ENCODE assay signal across 17 cellular contexts in the genomic region with DNA sequence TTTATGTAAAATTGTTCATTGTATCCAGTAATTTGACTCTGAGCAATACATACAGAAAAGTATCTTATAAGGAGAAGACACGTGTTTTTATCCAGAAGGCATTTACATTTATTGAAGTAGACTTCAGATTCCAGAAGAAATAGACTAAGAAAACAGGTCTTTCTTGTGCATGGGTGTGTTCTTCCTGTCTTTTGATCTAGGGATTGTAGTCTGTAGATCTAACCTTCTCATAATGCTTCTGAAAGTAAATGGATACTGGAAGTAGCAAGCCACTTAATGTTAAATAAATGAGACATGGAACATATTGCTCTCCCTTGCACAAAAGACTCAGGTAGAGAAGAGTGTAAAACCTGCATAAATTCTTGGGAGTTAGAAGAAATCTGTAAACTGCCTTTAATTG.
DNase-seq lines count a peak whose midpoint lies in the region; ATAC-seq, FAIRE-seq and TF ChIP-seq lines count a peak whose summit lies in the region.
"Had no signal": no experiment of that assay in that cellular context is flagged by ENCODE, and none has a peak within 500 bp of the region (broad histone marks: within the 10 kb centered on the region; RNA-seq: fewer than 3 reads in every experiment).

No MANE protein-coding gene starts in this region.

- peak; percentile 33 for ATAC-seq in activated naive CD8-positive, alpha-beta T cell treated with anti-CD3 and anti-CD28 coated beads, Interleukin-2, amount 50 U/mL, for 24 hours
- peak; percentile 64 to 68 for ATAC-seq in naive thymus-derived CD8-positive, alpha-beta T cell
- ATAC-seq in body of pancreas, result no peak
- ATAC-seq: GM12878 had no signal

- FAIRE-seq in D721Med (lab: Jason Lieb, UNC), result peak; percentile 91
- FAIRE-seq: GM12878, GM18507 had no signal

- no peak for TF ChIP-seq CTCF in D721Med (IDR thresholded peaks at IDR 0.05; ENCODE audit: insufficient read depth, missing control alignments)
- TF ChIP-seq CTCF in body of pancreas (IDR thresholded peaks at IDR 0.05), result no peak

- intact Hi-C loops in body of pancreas (cut with DNase I), result no loop called here

- POLR2A ChIA-PET in naive thymus-derived CD8-positive, alpha-beta T cell (lab: Charles Lee), result no interaction called here

- no peak overlapping the region for H3K27ac ChIP-seq in body of pancreas
- H3K27ac ChIP-seq: C4-2B, GM23248, HL-60 had no signal

- H3K27me3 ChIP-seq in body of pancreas, result no peaks in the 10 kb centered on the region
- H3K27me3 ChIP-seq: BE2C had no signal

- peaks cover 28% of the 10 kb centered on the region for H3K4me1 Mint-ChIP-seq in activated naive CD8-positive, alpha-beta T cell (ENCODE audit: low read depth)
- peaks cover 13% of the 10 kb centered on the region for H3K4me1 Mint-ChIP-seq in activated naive CD8-positive, alpha-beta T cell treated with anti-CD3 and anti-CD28 coated beads for 36 hours
- peaks cover 16% of the 10 kb centered on the region for H3K4me1 Mint-ChIP-seq in activated naive CD8-positive, alpha-beta T cell treated with anti-CD3 and anti-CD28 coated beads, Interleukin-2, amount 50 U/mL, for 24 hours
- H3K4me1 Mint-ChIP-seq in naive thymus-derived CD8-positive, alpha-beta T cell, result peaks cover 6 to 21% (median 20%) of the 10 kb centered on the region in 4 donors

- H3K27me3 Mint-ChIP-seq in activated naive CD8-positive, alpha-beta T cell, result no peaks in the 10 kb centered on the region
- H3K27me3 Mint-ChIP-seq in activated naive CD8-positive, alpha-beta T cell treated with anti-CD3 and anti-CD28 coated beads for 36 hours, result no peaks in the 10 kb centered on the region
- H3K27me3 Mint-ChIP-seq in activated naive CD8-positive, alpha-beta T cell treated with anti-CD3 and anti-CD28 coated beads, Interleukin-2, amount 50 U/mL, for 24 hours, result no peaks in the 10 kb centered on the region
- no peaks in the 10 kb centered on the region for H3K27me3 Mint-ChIP-seq in naive thymus-derived CD8-positive, alpha-beta T cell

- peak overlapping the region; percentile 35 for H3K4me3 Mint-ChIP-seq in activated naive CD8-positive, alpha-beta T cell
- H3K4me3 Mint-ChIP-seq in activated naive CD8-positive, alpha-beta T cell treated with anti-CD3 and anti-CD28 coated beads for 36 hours, result no peak overlapping the region
- no peak overlapping the region for H3K4me3 Mint-ChIP-seq in activated naive CD8-positive, alpha-beta T cell treated with anti-CD3 and anti-CD28 coated beads, Interleukin-2, amount 50 U/mL, for 24 hours
- peak overlapping the region; percentile 4 to 77 (median 52) for H3K4me3 Mint-ChIP-seq in naive thymus-derived CD8-positive, alpha-beta T cell

- no peaks in the 10 kb centered on the region for H3K9me3 ChIP-seq in body of pancreas
- H3K9me3 ChIP-seq: BE2C had no signal

- H3K36me3 Mint-ChIP-seq in activated naive CD8-positive, alpha-beta T cell, result peaks cover 4% of the 10 kb centered on the region
- peaks cover 2% of the 10 kb centered on the region for H3K36me3 Mint-ChIP-seq in activated naive CD8-positive, alpha-beta T cell treated with anti-CD3 and anti-CD28 coated beads for 36 hours
- no peaks in the 10 kb centered on the region for H3K36me3 Mint-ChIP-seq in activated naive CD8-positive, alpha-beta T cell treated with anti-CD3 and anti-CD28 coated beads, Interleukin-2, amount 50 U/mL, for 24 hours (ENCODE audit: low read depth)
- peaks cover 0 to 3% (median 0%) of the 10 kb centered on the region in 3 donors for H3K36me3 Mint-ChIP-seq in naive thymus-derived CD8-positive, alpha-beta T cell

- H3K4me3 ChIP-seq in body of pancreas, result no peak overlapping the region
- H3K4me3 ChIP-seq: GM12878, GM23248 had no signal

- peaks cover 3% of the 10 kb centered on the region for H3K9me3 Mint-ChIP-seq in activated naive CD8-positive, alpha-beta T cell (ENCODE audit: low read depth)
- peaks cover 2% of the 10 kb centered on the region for H3K9me3 Mint-ChIP-seq in activated naive CD8-positive, alpha-beta T cell treated with anti-CD3 and anti-CD28 coated beads for 36 hours
- peaks cover 7% of the 10 kb centered on the region for H3K9me3 Mint-ChIP-seq in activated naive CD8-positive, alpha-beta T cell treated with anti-CD3 and anti-CD28 coated beads, Interleukin-2, amount 50 U/mL, for 24 hours
- H3K9me3 Mint-ChIP-seq in naive thymus-derived CD8-positive, alpha-beta T cell, result peaks cover 0 to 8% (median 2%) of the 10 kb centered on the region in 9 donors

- 51 to 59% methylated on average over 1 of the region's 1 CpG for WGBS in body of pancreas, 2 donors

- H3K4me1 ChIP-seq in body of pancreas, result no peaks in the 10 kb centered on the region
- H3K4me1 ChIP-seq: BE2C had no signal

- no peak for DNase-seq in activated naive CD8-positive, alpha-beta T cell treated with anti-CD3 and anti-CD28 coated beads for 36 hours
- no peak for DNase-seq in D721Med (ENCODE audit: insufficient read length, low spot score)
- no peak for DNase-seq in activated naive CD8-positive, alpha-beta T cell treated with anti-CD3 and anti-CD28 coated beads, Interleukin-2, amount 50 U/mL, for 24 hours
- DNase-seq in naive thymus-derived CD8-positive, alpha-beta T cell, result peak in 2 of 10 donors; percentile 25 to 33
- no peak for DNase-seq in body of pancreas
- no peak for DNase-seq in kidney tubule cell (ENCODE audit: low spot score)
- no peak for DNase-seq in nucleus accumbens (lab: John Stamatoyannopoulos, UW)
- DNase-seq: BE2C, Calu3, DMS79, GM23248, H7 had no signal

- no peak for TF ChIP-seq POLR2A in body of pancreas (IDR thresholded peaks at IDR 0.05)

- H3K36me3 ChIP-seq in body of pancreas (replicated peaks in 1 of 2; ENCODE audit: insufficient read depth in 1 of 2, low read depth in 2 of 2), result no peaks in the 10 kb centered on the region
- H3K36me3 ChIP-seq: BE2C had no signal

- H3K27ac Mint-ChIP-seq in activated naive CD8-positive, alpha-beta T cell, result no peak overlapping the region
- H3K27ac Mint-ChIP-seq in activated naive CD8-positive, alpha-beta T cell treated with anti-CD3 and anti-CD28 coated beads for 36 hours, result no peak overlapping the region
- H3K27ac Mint-ChIP-seq in activated naive CD8-positive, alpha-beta T cell treated with anti-CD3 and anti-CD28 coated beads, Interleukin-2, amount 50 U/mL, for 24 hours, result no peak overlapping the region
- H3K27ac Mint-ChIP-seq in naive thymus-derived CD8-positive, alpha-beta T cell, result peak overlapping the region in 5 of 10 donors; percentile 18 to 74 (median 68)

Comparison
In these comparisons a context has a peak if more than half of its experiments do, and no peak if none do; other contexts are left out.
1. H3K4me3 Mint-ChIP-seq: peak in activated naive CD8-positive, alpha-beta T cell (single experiment) and naive thymus-derived CD8-positive, alpha-beta T cell (10 of 10); none in activated naive CD8-positive, alpha-beta T cell treated with anti-CD3 and anti-CD28 coated beads for 36 hours (single experiment) and activated naive CD8-positive, alpha-beta T cell treated with anti-CD3 and anti-CD28 coated beads, Interleukin-2, amount 50 U/mL, for 24 hours (single experiment).